ENCODE assay signal across 19 cellular contexts in the genomic region with DNA sequence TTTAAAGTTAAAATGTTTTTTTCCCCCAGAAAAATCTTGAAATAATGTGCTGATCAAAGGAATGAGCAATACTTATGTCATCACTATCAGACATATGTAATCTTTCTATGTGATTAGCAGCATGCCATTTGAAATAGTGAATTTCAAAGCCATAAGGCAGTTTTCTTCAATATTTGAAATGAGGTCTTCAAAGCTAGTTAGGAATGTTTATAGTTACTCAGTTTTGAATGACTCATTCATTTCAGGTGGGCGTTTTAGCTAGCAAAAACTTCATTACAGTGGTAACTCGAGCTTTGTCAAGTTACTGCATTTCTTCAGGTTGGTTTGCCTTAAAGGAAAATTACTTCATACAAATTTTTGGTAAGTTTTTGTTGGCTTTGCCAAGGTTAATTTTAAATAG.
"Had no signal": no experiment of that assay in that cellular context is flagged by ENCODE, and none has a peak within 500 bp of the region (broad histone marks: within the 10 kb centered on the region; RNA-seq: fewer than 3 reads in every experiment).

No MANE protein-coding gene starts in this region.

- H3K4me3 ChIP-seq: coronary artery, left lung, spleen, thyroid gland, upper lobe of right lung had no signal

- H3K27ac ChIP-seq: coronary artery, left lung, spleen, thyroid gland, upper lobe of right lung had no signal

- H3K27me3 ChIP-seq: thyroid gland had no signal

- H3K4me1 ChIP-seq: left lung, thyroid gland, upper lobe of right lung had no signal

- H3K27ac Mint-ChIP-seq: activated CD4-positive, alpha-beta memory T cell treated with anti-CD3 and anti-CD28 coated beads for 36 hours; activated naive CD8-positive, alpha-beta T cell treated with anti-CD3 and anti-CD28 coated beads, Interleukin-2, amount 50 U/mL, for 24 hours; activated T-cell treated with anti-CD3 and anti-CD28 coated beads, Interleukin-2, amount 50 U/mL, for 72 hours; natural killer cell; progenitor cell of endocrine pancreas had no signal

- H3K36me3 ChIP-seq: left lung, spleen, thyroid gland, upper lobe of right lung had no signal

- H3K9me3 Mint-ChIP-seq: activated CD4-positive, alpha-beta memory T cell treated with anti-CD3 and anti-CD28 coated beads for 36 hours; activated T-cell treated with anti-CD3 and anti-CD28 coated beads, Interleukin-2, amount 50 U/mL, for 72 hours; natural killer cell had no signal

- DNase-seq: activated CD4-positive, alpha-beta memory T cell treated with anti-CD3 and anti-CD28 coated beads for 36 hours; activated CD4-positive, alpha-beta T cell treated with anti-CD3 and anti-CD28 coated beads for 48 hours; activated gamma-delta T cell; activated naive CD4-positive, alpha-beta T cell treated with anti-CD3 and anti-CD28 coated beads, Interleukin-2, amount 50 U/mL, for 16 hours; activated naive CD8-positive, alpha-beta T cell treated with anti-CD3 and anti-CD28 coated beads, Interleukin-2, amount 50 U/mL, for 24 hours; activated T-cell treated with anti-CD3 and anti-CD28 coated beads, Interleukin-2, amount 50 U/mL, for 72 hours; aorta; kidney; left lung; midbrain; natural killer cell; spleen; stimulated activated CD4-positive, alpha-beta T cell treated with anti-CD3 and anti-CD28 coated beads, Interleukin-4, amount 100 ng/mL, for 24 hours; stimulated activated naive CD8-positive, alpha-beta T cell treated with anti-CD3 and anti-CD28 coated beads, Interleukin-15, Interleukin-2, amounts not matched to agents 100 U/mL and 50 U/mL, for 24 hours; SW 1271; thyroid gland; upper lobe of right lung had no signal

- H3K36me3 Mint-ChIP-seq: activated CD4-positive, alpha-beta memory T cell treated with anti-CD3 and anti-CD28 coated beads for 36 hours; natural killer cell had no signal

- H3K4me3 Mint-ChIP-seq: activated CD4-positive, alpha-beta memory T cell treated with anti-CD3 and anti-CD28 coated beads for 36 hours; activated naive CD8-positive, alpha-beta T cell treated with anti-CD3 and anti-CD28 coated beads, Interleukin-2, amount 50 U/mL, for 24 hours; activated T-cell treated with anti-CD3 and anti-CD28 coated beads, Interleukin-2, amount 50 U/mL, for 72 hours; natural killer cell had no signal

- H3K9me3 ChIP-seq: left lung, spleen, thyroid gland, upper lobe of right lung had no signal

- ATAC-seq: activated naive CD8-positive, alpha-beta T cell treated with anti-CD3 and anti-CD28 coated beads, Interleukin-2, amount 50 U/mL, for 24 hours; activated T-cell treated with anti-CD3 and anti-CD28 coated beads, Interleukin-2, amount 50 U/mL, for 72 hours; left lung; natural killer cell; stimulated activated naive CD8-positive, alpha-beta T cell treated with anti-CD3 and anti-CD28 coated beads, Interleukin-15, Interleukin-2, amounts not matched to agents 100 U/mL and 50 U/mL, for 24 hours; upper lobe of right lung had no signal
